In genomic region chr10:75209325-75210192, GRCh38 we compare ENCODE assay signal across 8 cellular contexts. TPM values are rescaled to one million over a fixed set of nuclear protein-coding genes. Genes with fewer than 3 reads are reported as not detected.
A peak's percentile ranks its signal among the peaks of the same experiment; 100 is the strongest.
DNase-seq lines count a peak whose midpoint lies in the region; ATAC-seq, FAIRE-seq and TF ChIP-seq lines count a peak whose summit lies in the region.

No MANE protein-coding gene starts in this region.

- peaks cover 38% of the 10 kb centered on the region for H3K79me2 ChIP-seq in GM12878 (ENCODE audit: control insufficient read depth, insufficient read depth, low read length)

- no peaks in the 10 kb centered on the region for H3K27me3 ChIP-seq in GM12878 (replicated peaks in 1 of 2; ENCODE audit: control insufficient read depth in 2 of 2, insufficient read depth in 2 of 2, low read length in 1 of 2)
- no peaks in the 10 kb centered on the region for H3K27me3 ChIP-seq in iPS-18a (ENCODE audit: control insufficient read depth, insufficient read depth, low read length)
- H3K27me3 ChIP-seq in small intestine (ENCODE audit: control insufficient read depth in 2 of 2, insufficient read depth in 2 of 2, low read length in 2 of 2): no peaks in the 10 kb centered on the region

- TF ChIP-seq EP300 in GM12878 (IDR thresholded peaks at IDR 0.05; ENCODE audit: borderline replicate concordance in 1 of 2, control insufficient read depth in 1 of 2, low read depth in 2 of 2, low read length in 2 of 2): no peak

- peak; percentile 9; the same call in 1 of the 2 replicates for TF ChIP-seq POLR2A in GM12878 (IDR thresholded peaks at IDR 0.05; ENCODE audit: low read depth, low read length)

- DNase-seq in GF-D8 (lab: John Stamatoyannopoulos, UW) (peak; percentile 49), KG1 (lab: John Stamatoyannopoulos, UW) (peak; percentile 79), T1000 (lab: John Stamatoyannopoulos, UW) (peak; percentile 58), GM12878 (ENCODE audit: low read depth, low spot score) (peak; percentile 40), small intestine (peak; percentile 79), NCI-H2107 (lab: John Stamatoyannopoulos, UW) (no peak)

- RAD21 ChIA-PET in GM12878 (lab: Charles Lee; ENCODE audit: unreplicated experiment): interaction anchor here (0.7 to 3.3 kb wide), 7 partner anchors 10 to 42 kb away, joined by 3 to 14 read pairs (median 7); partner anchors contain the start of gene COMTD1

- H2AFZ ChIP-seq in GM12878 (ENCODE audit: control insufficient read depth, low read depth, low read length): peak overlapping the region; percentile 95

- WGBS in GM12878 (ENCODE audit: insufficient coverage, insufficient replicate concordance, low lambda C conversion rate, missing lambda C conversion rate): 21% methylated on average over 23 of the region's 30 CpGs
- WGBS in small intestine, 3 donors: 26 to 35% (median 28%) methylated on average over 29 to 30 of the region's 30 CpGs

- in situ Hi-C loops in GM12878 (cut with MboI): no loop called here

- SMC1A ChIA-PET in GM12878 (lab: Charles Lee; ENCODE audit: uncharacterized antibody, unreplicated experiment): interaction anchor here (0.7 to 2.9 kb wide), 8 partner anchors 21 to 98 kb away, joined by 3 to 18 read pairs (median 3); partner anchors contain the start of genes COMTD1 and SAMD8

- no peak for TF ChIP-seq CTCF in GM12878 (IDR thresholded peaks at IDR 0.05 in 2 of 3, conservative IDR thresholded peaks at IDR 0.05 in 1 of 3; ENCODE audit: control insufficient read depth in 2 of 3, extremely low read depth in 1 of 3, insufficient read depth in 1 of 3, low read depth in 3 of 3, low read length in 3 of 3)

- peak; percentile 42 for ATAC-seq in GM21737 (IDR thresholded peaks at IDR 0.05; ENCODE audit: unreplicated experiment)
- ATAC-seq in GM12878: peak; percentile 77

- peak; percentile 96 for FAIRE-seq in GM12878 (lab: Jason Lieb, UNC)
- no peak for FAIRE-seq in small intestine (lab: Jason Lieb, UNC)

- TSS peak; percentile 93 for BruUV-seq in GM12878 (replicated peaks; lab: Mats Ljungman, UMichigan)

- H3K36me3 ChIP-seq in GM12878 (ENCODE audit: control insufficient read depth in 2 of 2, insufficient read depth in 2 of 2, low read length in 1 of 2) (peaks cover 0 to 10% of the 10 kb centered on the region in 2 experiments; a peak in 3 of 4 replicates), iPS-18a (ENCODE audit: control insufficient read depth, low read depth, low read length) (peaks cover 25% of the 10 kb centered on the region), small intestine (ENCODE audit: control insufficient read depth in 2 of 2, insufficient read depth in 2 of 2, low read length in 2 of 2) (no peaks in the 10 kb centered on the region)

- POLR2A ChIA-PET in GM12878 (lab: Charles Lee): interaction anchor here (0.6 to 3.0 kb wide), 14 partner anchors 9 to 1381 kb away, joined by 3 to 26 read pairs (median 5); partner anchors contain the start of genes COMTD1 and SAMD8

- no peaks in the 10 kb centered on the region for H4K20me1 ChIP-seq in GM12878 (ENCODE audit: control insufficient read depth, insufficient read depth)

- intact Hi-C loops in GM12878 (cut with micrococcal nuclease; ENCODE audit: unreplicated experiment): loop anchor here (2.0 kb wide), 1 partner anchor 21 kb away; no protein-coding TSS in a partner anchor

- CTCF ChIA-PET in GM12878 (lab: Yijun Ruan, JAX): interaction anchor here (0.9 to 4.3 kb wide), 7 partner anchors 15 to 966 kb away, joined by 4 to 41 read pairs (median 20); partner anchors contain the start of gene COMTD1

- H3K4me2 ChIP-seq in GM12878 (ENCODE audit: control insufficient read depth, insufficient read depth): peak overlapping the region; percentile 92

- H3K9ac ChIP-seq in GM12878 (ENCODE audit: control insufficient read depth, insufficient read depth, low read length): peak overlapping the region; percentile 88
- H3K9ac ChIP-seq in iPS-18a (ENCODE audit: low read length): peak overlapping the region; percentile 90

- no peak for TF ChIP-seq RAD21 in GM12878 (IDR thresholded peaks at IDR 0.05; ENCODE audit: insufficient read depth, low read depth, low read length)

- H3K27ac ChIP-seq in GM12878 (ENCODE audit: control insufficient read depth, insufficient read depth) (peak overlapping the region; percentile 98), iPS-18a (ENCODE audit: low read length) (peak overlapping the region; percentile 5), small intestine (ENCODE audit: low read depth in 1 of 2, low read length in 1 of 2) (peak overlapping the region; percentile 98 to 99)

- 0 out of 2 replicates have a peak, but pooled peaks cover 4% of the 10 kb centered on the region for H3K4me1 ChIP-seq in GM12878 (ENCODE audit: control insufficient read depth, insufficient read depth, low read length)
- peaks cover 6% of the 10 kb centered on the region for H3K4me1 ChIP-seq in iPS-18a (ENCODE audit: control insufficient read depth, low read depth, low read length)
- peaks cover 0 to 3% of the 10 kb centered on the region in 2 donors for H3K4me1 ChIP-seq in small intestine (ENCODE audit: control insufficient read depth in 2 of 2, insufficient read depth in 1 of 2, low read depth in 1 of 2, low read length in 1 of 2)

- H3K4me3 ChIP-seq in GM12878 (peak overlapping the region; percentile 70), iPS-18a (ENCODE audit: low read length) (peak overlapping the region; percentile 81), small intestine (ENCODE audit: low read depth in 1 of 2, low read length in 2 of 2) (peak overlapping the region; percentile 71 to 89)

- no peaks in the 10 kb centered on the region for H3K9me3 ChIP-seq in GM12878 (replicated peaks; ENCODE audit: control insufficient read depth, insufficient read depth, low read length)
- H3K9me3 ChIP-seq in iPS-18a (ENCODE audit: control insufficient read depth, low read depth, low read length): no peaks in the 10 kb centered on the region
- H3K9me3 ChIP-seq in small intestine (ENCODE audit: control insufficient read depth, low read depth): no peaks in the 10 kb centered on the region

TF ChIP-seq in GM12878, 131 proteins besides CTCF, POLR2A, EP300 and RAD21 (continues in another document):
- TF ChIP-seq BCL11A (IDR thresholded peaks at IDR 0.05; ENCODE audit: low read depth, low read length): no peak
- TF ChIP-seq TCF7 (IDR thresholded peaks at IDR 0.05; ENCODE audit: borderline replicate concordance): no peak
- TF ChIP-seq POLR2AphosphoS5 (IDR thresholded peaks at IDR 0.05; ENCODE audit: low read length): peak; percentile 30; the same call in 1 of the 2 replicates
- TF ChIP-seq SMAD5 (IDR thresholded peaks at IDR 0.05; ENCODE audit: low read depth): peak; percentile 70
- no peak for TF ChIP-seq SREBF2 (IDR thresholded peaks at IDR 0.05; ENCODE audit: low read length)
- 0 out of 2 replicates have a peak, but pooled peaks have one; percentile 13 for TF ChIP-seq CREM (IDR thresholded peaks at IDR 0.05; ENCODE audit: low read depth)

RNA-seq across cellular contexts. Expression of gene VDAC2, which starts 1.0 kb away (rescaled TPM):
- total RNA-seq in GM12878 (2013; cell fraction: nucleolus; rRNA removed): 63.4 and 64.6 TPM in 2 replicates
- total RNA-seq in GM12878 (2014; rRNA removed) (86.2 and 94.0 TPM in 2 replicates), GM12878 (2014; rRNA removed; fragmentation: Illumina TruSeq; extraction: Trizol) (150 and 155 TPM in 2 replicates), GM12878 (2021) (178 and 185 TPM in 2 replicates)
- polyA plus RNA-seq in GM12878 (2011; ENCODE audit: low read depth): 174 TPM
- polyA plus RNA-seq in GM12878 (2011; rRNA removed) (73.4 and 79.1 TPM in 2 replicates), GM12878 (2014; fragmentation: Illumina TruSeq; extraction: Trizol) (175 and 220 TPM in 2 replicates), GM12878 (2014; fragmentation: Nextera tagmentation; extraction: Ambion mirVana) (100 to 1,000 TPM in 1 of 2 experiments, 10 to 100 TPM in 1; 99.7 to 136 TPM), GM12878 (2014; rRNA removed) (92.2 and 95.9 TPM in 2 replicates), GM12878 (2016; fragmentation: Nextera tagmentation; extraction: Ambion mirVana) (100 to 1,000 TPM; 293 to 294 TPM), small intestine (100 to 1,000 TPM; 181 to 313 (median 290) TPM)
- 54.0 and 87.4 TPM in 2 replicates for polyA plus RNA-seq in GM12878 (2011; cell fraction: cytosol; rRNA removed)
- 78.5 and 82.2 TPM in 2 replicates for polyA plus RNA-seq in GM12878 (2011; cell fraction: nucleus; rRNA removed)
- polyA plus RNA-seq in GM12878 (2012): 150 and 204 TPM in 2 replicates
- polyA minus RNA-seq in GM12878 (2011; rRNA and poly(A)+ RNA removed): 41.1 and 58.1 TPM in 2 replicates
- 32.6 and 33.8 TPM in 2 replicates for polyA minus RNA-seq in GM12878 (2011; cell fraction: cytosol; rRNA and poly(A)+ RNA removed)
- 19.3 and 32.3 TPM in 2 replicates for polyA minus RNA-seq in GM12878 (2011; cell fraction: nucleus; rRNA and poly(A)+ RNA removed)

RNA-seq across cellular contexts. Expression of gene COMTD1, which starts 26.2 kb away (rescaled TPM):
- total RNA-seq in GM12878 (2013; cell fraction: nucleolus; rRNA removed): 3.2 and 4.7 TPM in 2 replicates
- total RNA-seq in GM12878 (2014; rRNA removed): 41.0 and 64.3 TPM in 2 replicates
- 4.4 and 6.4 TPM in 2 replicates for total RNA-seq in GM12878 (2014; rRNA removed; fragmentation: Illumina TruSeq; extraction: Trizol)
- 43.2 and 46.3 TPM in 2 replicates for total RNA-seq in GM12878 (2021)
- polyA plus RNA-seq in GM12878 (2011; ENCODE audit: low read depth): 5.7 TPM
- 3.4 and 8.5 TPM in 2 replicates for polyA plus RNA-seq in GM12878 (2011; rRNA removed)
- 15.2 and 28.1 TPM in 2 replicates for polyA plus RNA-seq in GM12878 (2011; cell fraction: cytosol; rRNA removed)
- 42.1 and 64.7 TPM in 2 replicates for polyA plus RNA-seq in GM12878 (2011; cell fraction: nucleus; rRNA removed)
- 21.8 and 22.7 TPM in 2 replicates for polyA plus RNA-seq in GM12878 (2012)
- polyA plus RNA-seq in GM12878 (2014; fragmentation: Illumina TruSeq; extraction: Trizol): 2.5 TPM in 1 of 2 replicates, not detected in the other
- polyA plus RNA-seq in GM12878 (2014; fragmentation: Nextera tagmentation; extraction: Ambion mirVana): 1 to 10 TPM in 1 of 2 experiments, under 1 TPM in 1; 0.39 to 3.4 TPM
- 51.8 and 55.0 TPM in 2 replicates for polyA plus RNA-seq in GM12878 (2014; rRNA removed)
- 10 to 100 TPM; 43.5 to 47.1 TPM for polyA plus RNA-seq in GM12878 (2016; fragmentation: Nextera tagmentation; extraction: Ambion mirVana)
- 1.8 and 3.9 TPM in 2 replicates for polyA minus RNA-seq in GM12878 (2011; rRNA and poly(A)+ RNA removed)
- 3.5 and 8.6 TPM in 2 replicates for polyA minus RNA-seq in GM12878 (2011; cell fraction: cytosol; rRNA and poly(A)+ RNA removed)
- 4.8 and 7.7 TPM in 2 replicates for polyA minus RNA-seq in GM12878 (2011; cell fraction: nucleus; rRNA and poly(A)+ RNA removed)
- polyA plus RNA-seq in small intestine: 100 to 1,000 TPM; 132 to 510 (median 325) TPM

Comparison
In these comparisons a context has a peak if more than half of its experiments do, and no peak if none do; other contexts are left out.
1. H3K27ac ChIP-seq: peak in every context shown above with its lines; median percentile 98 in small intestine; 98 in GM12878; 5 in iPS-18a.